In the genomic region with DNA sequence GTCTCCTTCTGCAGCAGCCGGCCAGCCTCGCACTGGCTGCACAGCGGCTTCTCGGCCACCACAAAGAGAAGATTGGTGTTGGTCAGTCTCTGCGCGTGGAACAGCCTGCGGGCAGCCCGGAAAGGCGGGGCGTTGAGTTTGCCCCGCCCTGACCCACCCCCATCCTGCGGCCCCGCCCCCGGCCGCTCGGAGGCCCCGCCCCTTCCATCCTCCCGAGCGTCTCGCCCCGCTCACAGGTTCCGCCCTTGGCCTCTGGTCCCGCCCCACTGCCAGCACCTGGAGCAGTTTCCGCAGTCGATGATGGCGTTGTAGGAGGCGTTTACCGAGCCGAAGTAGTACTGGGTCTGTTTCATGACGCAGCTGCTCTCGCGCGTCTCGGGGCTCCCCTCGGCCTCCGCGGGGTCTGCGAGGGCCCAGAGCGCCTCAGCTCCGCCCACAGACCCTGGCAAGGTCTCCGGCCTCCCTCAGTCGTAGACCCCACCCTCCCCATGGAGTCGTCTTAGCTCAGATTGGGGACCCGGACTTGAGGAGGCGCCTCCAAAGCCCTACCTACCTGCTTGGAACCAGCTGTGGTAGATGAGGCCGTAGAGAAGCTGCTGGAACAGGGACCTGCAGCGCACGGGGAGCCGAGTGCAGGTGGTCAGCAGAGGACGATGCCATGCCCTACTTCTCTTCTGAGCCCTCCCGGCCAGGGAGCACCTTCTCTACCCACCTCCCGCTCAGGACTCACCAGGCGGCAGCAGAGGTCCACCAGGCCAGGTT, we compare ENCODE assay signal across 8 cellular contexts. TPM values are rescaled to one million over a fixed set of nuclear protein-coding genes. Genes with fewer than 3 reads are reported as not detected.
A peak's percentile ranks its signal among the peaks of the same experiment; 100 is the strongest.
DNase-seq lines count a peak whose midpoint lies in the region; ATAC-seq, FAIRE-seq and TF ChIP-seq lines count a peak whose summit lies in the region.

No MANE protein-coding gene starts in this region.

- no peak for TF ChIP-seq CTCF in endothelial cell of umbilical vein (IDR thresholded peaks at IDR 0.05; ENCODE audit: extremely low read depth in 1 of 2, insufficient read depth in 1 of 2, low read depth in 1 of 2, low read length in 2 of 2)

- DNase-seq in NCI-H345 treated with DMSO at 0.1 percent for 48 hours (lab: John Stamatoyannopoulos, UW; ENCODE audit: unreplicated experiment) (peak; percentile 41), endothelial cell of umbilical vein (ENCODE audit: low read depth, low spot score) (peak; percentile 67), cerebellar nuclear complex (lab: John Stamatoyannopoulos, UW) (no peak)
- peak; percentile 97 for DNase-seq in activated CD8-positive, alpha-beta memory T cell treated with anti-CD3 and anti-CD28 coated beads, Interleukin-2, amount 10 ng/mL, durations not matched to agents 7 days and 5 days
- peak; percentile 80 to 88 for DNase-seq in stimulated activated CD8-positive, alpha-beta memory T cell treated with anti-CD3 and anti-CD28 coated beads, Interleukin-4, amount 100 ng/mL, for 1 hour (ENCODE audit: low read depth in 2 of 2, low spot score in 1 of 2)

- intact Hi-C loops in endothelial cell of umbilical vein (cut with micrococcal nuclease): no loop called here

- peak overlapping the region; percentile 97 for H2AFZ ChIP-seq in endothelial cell of umbilical vein (ENCODE audit: low read depth, low read length)

- no peaks in the 10 kb centered on the region for H3K9me3 Mint-ChIP-seq in activated CD8-positive, alpha-beta memory T cell treated with anti-CD3 and anti-CD28 coated beads, Interleukin-2, amount 10 ng/mL, durations not matched to agents 7 days and 5 days (ENCODE audit: low read depth)

- H4K20me1 ChIP-seq in endothelial cell of umbilical vein (replicated peaks; ENCODE audit: control insufficient read depth, extremely low read depth, insufficient read depth, low read length): no peaks in the 10 kb centered on the region

- no peaks in the 10 kb centered on the region for H3K79me2 ChIP-seq in endothelial cell of umbilical vein (ENCODE audit: control insufficient read depth, insufficient read depth, low read length)

- peak overlapping the region; percentile 20 for H3K9ac ChIP-seq in endothelial cell of umbilical vein (replicated peaks; ENCODE audit: extremely low read depth, insufficient read depth, low read length)

- no peak for TF ChIP-seq POLR2A in endothelial cell of umbilical vein (IDR thresholded peaks at IDR 0.05; ENCODE audit: low read depth, low read length)

- H3K36me3 Mint-ChIP-seq in activated CD8-positive, alpha-beta memory T cell treated with anti-CD3 and anti-CD28 coated beads, Interleukin-2, amount 10 ng/mL, durations not matched to agents 7 days and 5 days: no peaks in the 10 kb centered on the region

- H3K27ac ChIP-seq in endothelial cell of umbilical vein (ENCODE audit: insufficient read depth, low read depth, low read length): no peak overlapping the region

- H3K4me2 ChIP-seq in endothelial cell of umbilical vein (ENCODE audit: insufficient read depth, low read length): peak overlapping the region; percentile 59

- ATAC-seq in GM18519 (IDR thresholded peaks at IDR 0.05; ENCODE audit: low FRiP score, unreplicated experiment) (peak; percentile 68), HG02870 (IDR thresholded peaks at IDR 0.05; ENCODE audit: unreplicated experiment) (peak; percentile 82)
- ATAC-seq in activated CD8-positive, alpha-beta memory T cell treated with anti-CD3 and anti-CD28 coated beads, Interleukin-2, amount 10 ng/mL, durations not matched to agents 7 days and 5 days: peak; percentile 99

- H3K27me3 ChIP-seq in endothelial cell of umbilical vein (ENCODE audit: control insufficient read depth in 2 of 2, insufficient read depth in 2 of 2, low read length in 2 of 2) (peaks cover 3% of the 10 kb centered on the region in 2 experiments), mononuclear cell (ENCODE audit: insufficient read depth, low read length) (no peaks in the 10 kb centered on the region)

- dilution Hi-C loops in endothelial cell of umbilical vein (cut with MboI; ENCODE audit: extremely low pct_ligation_motif_present, low sequenced_read_pairs): no loop called here

- FAIRE-seq in endothelial cell of umbilical vein (lab: Jason Lieb, UNC): peak; percentile 86

- peaks cover 4% of the 10 kb centered on the region for H3K4me1 Mint-ChIP-seq in activated CD8-positive, alpha-beta memory T cell treated with anti-CD3 and anti-CD28 coated beads, Interleukin-2, amount 10 ng/mL, durations not matched to agents 7 days and 5 days

- H3K9me3 ChIP-seq in endothelial cell of umbilical vein (replicated peaks; ENCODE audit: control insufficient read depth, insufficient read depth, low read length) (no peaks in the 10 kb centered on the region), mononuclear cell (ENCODE audit: low read depth, low read length) (no peaks in the 10 kb centered on the region)

- CTCF ChIA-PET in activated CD8-positive, alpha-beta memory T cell treated with anti-CD3 and anti-CD28 coated beads, Interleukin-2, amount 10 ng/mL, durations not matched to agents 7 days and 5 days (lab: Charles Lee): interaction anchor here (0.9 to 1.3 kb wide), 5 partner anchors 18 to 100 kb away, joined by 3 to 4 read pairs (median 4); a partner anchor contains a TSS
- CTCF ChIA-PET in endothelial cell of umbilical vein (lab: Charles Lee): interaction anchor here (0.9 to 1.3 kb wide), 3 partner anchors 15 to 177 kb away, joined by 3 read pairs; a partner anchor contains a TSS

- H3K27me3 Mint-ChIP-seq in activated CD8-positive, alpha-beta memory T cell treated with anti-CD3 and anti-CD28 coated beads, Interleukin-2, amount 10 ng/mL, durations not matched to agents 7 days and 5 days: no peaks in the 10 kb centered on the region

- POLR2A ChIA-PET in endothelial cell of umbilical vein (lab: Charles Lee): interaction anchor here (1.2 kb wide), 1 partner anchor 1021 kb away, joined by 5 read pairs; no protein-coding TSS in a partner anchor

- H3K4me3 Mint-ChIP-seq in activated CD8-positive, alpha-beta memory T cell treated with anti-CD3 and anti-CD28 coated beads, Interleukin-2, amount 10 ng/mL, durations not matched to agents 7 days and 5 days: peak overlapping the region; percentile 75

- no peaks in the 10 kb centered on the region for H3K9me1 ChIP-seq in endothelial cell of umbilical vein (replicated peaks; ENCODE audit: control insufficient read depth, extremely low read depth, insufficient read depth, low read length)

- H3K36me3 ChIP-seq in endothelial cell of umbilical vein (ENCODE audit: control insufficient read depth in 2 of 2, extremely low read depth in 1 of 2, insufficient read depth in 2 of 2, low read length in 2 of 2): no peaks in the 10 kb centered on the region

- H3K4me1 ChIP-seq in endothelial cell of umbilical vein (ENCODE audit: control insufficient read depth, extremely low read depth, insufficient read depth, low read length) (peaks cover 4% of the 10 kb centered on the region), mononuclear cell (ENCODE audit: insufficient read depth, low read length) (peaks cover 19% of the 10 kb centered on the region)

- BruUV-seq in endothelial cell of umbilical vein (replicated peaks; lab: Mats Ljungman, UMichigan): no TSS peak

- peak overlapping the region; percentile 79 for H3K27ac Mint-ChIP-seq in activated CD8-positive, alpha-beta memory T cell treated with anti-CD3 and anti-CD28 coated beads, Interleukin-2, amount 10 ng/mL, durations not matched to agents 7 days and 5 days

- H3K4me3 ChIP-seq in endothelial cell of umbilical vein (replicated peaks in 1 of 3; ENCODE audit: insufficient read depth in 1 of 3, low read depth in 1 of 3, low read length in 3 of 3): peak overlapping the region; percentile 23 to 31 (median 25)
- H3K4me3 ChIP-seq in mononuclear cell (ENCODE audit: low read length): peak overlapping the region; percentile 55

RNA-seq across cellular contexts. Expression of a gene that starts 5.9 kb away (rescaled TPM):
- 10 to 100 TPM; 19.8 to 23.0 TPM for total RNA-seq in activated CD8-positive, alpha-beta memory T cell treated with anti-CD3 and anti-CD28 coated beads, Interleukin-2, amount 10 ng/mL, durations not matched to agents 7 days and 5 days
- 43.2 and 44.7 TPM in 2 replicates for total RNA-seq in endothelial cell of umbilical vein
- 65.5 and 90.1 TPM in 2 replicates for polyA plus RNA-seq in endothelial cell of umbilical vein
- polyA plus RNA-seq in endothelial cell of umbilical vein (2011; cell fraction: cytosol; rRNA removed): 42.2 and 49.0 TPM in 2 replicates
- polyA plus RNA-seq in endothelial cell of umbilical vein (2011; cell fraction: nucleus; rRNA removed): 23.7 and 24.7 TPM in 2 replicates
- polyA plus RNA-seq in endothelial cell of umbilical vein (2012): 27.7 and 28.8 TPM in 2 replicates
- polyA minus RNA-seq in endothelial cell of umbilical vein: 45.9 and 53.4 TPM in 2 replicates
- polyA minus RNA-seq in endothelial cell of umbilical vein (2011; cell fraction: cytosol; rRNA and poly(A)+ RNA removed): 25.6 TPM
- 16.8 and 19.9 TPM in 2 replicates for polyA minus RNA-seq in endothelial cell of umbilical vein (2011; cell fraction: nucleus; rRNA and poly(A)+ RNA removed)
- 20.3 TPM for total RNA-seq in mononuclear cell

RNA-seq across cellular contexts. Expression of a gene that starts 14.6 kb away (rescaled TPM):
- 10 to 100 TPM; 35.1 to 37.7 TPM for total RNA-seq in activated CD8-positive, alpha-beta memory T cell treated with anti-CD3 and anti-CD28 coated beads, Interleukin-2, amount 10 ng/mL, durations not matched to agents 7 days and 5 days
- 13.6 and 16.3 TPM in 2 replicates for total RNA-seq in endothelial cell of umbilical vein
- 46.0 and 55.8 TPM in 2 replicates for polyA plus RNA-seq in endothelial cell of umbilical vein
- polyA plus RNA-seq in endothelial cell of umbilical vein (2011; cell fraction: cytosol; rRNA removed): 24.4 and 27.2 TPM in 2 replicates
- polyA plus RNA-seq in endothelial cell of umbilical vein (2011; cell fraction: nucleus; rRNA removed): 22.0 and 22.2 TPM in 2 replicates
- 12.0 and 17.1 TPM in 2 replicates for polyA plus RNA-seq in endothelial cell of umbilical vein (2012)
- 20.8 TPM in 2 replicates for polyA minus RNA-seq in endothelial cell of umbilical vein
- 11.3 TPM for polyA minus RNA-seq in endothelial cell of umbilical vein (2011; cell fraction: cytosol; rRNA and poly(A)+ RNA removed)
- polyA minus RNA-seq in endothelial cell of umbilical vein (2011; cell fraction: nucleus; rRNA and poly(A)+ RNA removed): 6.3 and 8.8 TPM in 2 replicates
- 10.8 TPM for total RNA-seq in mononuclear cell

RNA-seq across cellular contexts. Expression of a gene that starts 14.7 kb away (rescaled TPM):
- total RNA-seq in activated CD8-positive, alpha-beta memory T cell treated with anti-CD3 and anti-CD28 coated beads, Interleukin-2, amount 10 ng/mL, durations not matched to agents 7 days and 5 days: 10 to 100 TPM; 45.3 to 49.7 TPM
- total RNA-seq in endothelial cell of umbilical vein (13.4 and 14.5 TPM in 2 replicates), mononuclear cell (11.1 TPM)
- polyA plus RNA-seq in endothelial cell of umbilical vein: 30.6 and 33.5 TPM in 2 replicates
- 24.0 and 27.3 TPM in 2 replicates for polyA plus RNA-seq in endothelial cell of umbilical vein (2011; cell fraction: cytosol; rRNA removed)
- 58.0 and 76.5 TPM in 2 replicates for polyA plus RNA-seq in endothelial cell of umbilical vein (2011; cell fraction: nucleus; rRNA removed)
- 16.5 and 17.1 TPM in 2 replicates for polyA plus RNA-seq in endothelial cell of umbilical vein (2012)
- polyA minus RNA-seq in endothelial cell of umbilical vein: 24.1 and 26.4 TPM in 2 replicates
- 8.7 TPM for polyA minus RNA-seq in endothelial cell of umbilical vein (2011; cell fraction: cytosol; rRNA and poly(A)+ RNA removed)
- polyA minus RNA-seq in endothelial cell of umbilical vein (2011; cell fraction: nucleus; rRNA and poly(A)+ RNA removed): 10.7 and 13.7 TPM in 2 replicates

RNA-seq across cellular contexts. Expression of a gene that starts 19.7 kb away (rescaled TPM):
- total RNA-seq in activated CD8-positive, alpha-beta memory T cell treated with anti-CD3 and anti-CD28 coated beads, Interleukin-2, amount 10 ng/mL, durations not matched to agents 7 days and 5 days: 1 to 10 TPM; 2.4 to 2.9 TPM
- 0.38 and 0.51 TPM in 2 replicates for total RNA-seq in endothelial cell of umbilical vein
- polyA plus RNA-seq in endothelial cell of umbilical vein: 0.25 and 0.33 TPM in 2 replicates
- 0.18 and 0.25 TPM in 2 replicates for polyA plus RNA-seq in endothelial cell of umbilical vein (2011; cell fraction: cytosol; rRNA removed)
- 0.49 and 0.75 TPM in 2 replicates for polyA plus RNA-seq in endothelial cell of umbilical vein (2011; cell fraction: nucleus; rRNA removed)
- polyA plus RNA-seq in endothelial cell of umbilical vein (2012): 0.12 TPM in 1 of 2 replicates, not detected in the other
- not detected in 2 replicates for polyA minus RNA-seq in endothelial cell of umbilical vein
- polyA minus RNA-seq in endothelial cell of umbilical vein (2011; cell fraction: cytosol; rRNA and poly(A)+ RNA removed): not detected
- polyA minus RNA-seq in endothelial cell of umbilical vein (2011; cell fraction: nucleus; rRNA and poly(A)+ RNA removed): 0.19 and 0.48 TPM in 2 replicates
- 0.10 TPM for total RNA-seq in mononuclear cell

RNA-seq across cellular contexts. Expression of a gene that starts 24.6 kb away (rescaled TPM):
- 100 to 1,000 TPM; 124 to 205 TPM for total RNA-seq in activated CD8-positive, alpha-beta memory T cell treated with anti-CD3 and anti-CD28 coated beads, Interleukin-2, amount 10 ng/mL, durations not matched to agents 7 days and 5 days
- total RNA-seq in endothelial cell of umbilical vein: 27.0 and 31.9 TPM in 2 replicates
- 52.2 and 59.7 TPM in 2 replicates for polyA plus RNA-seq in endothelial cell of umbilical vein
- 48.7 and 57.4 TPM in 2 replicates for polyA plus RNA-seq in endothelial cell of umbilical vein (2011; cell fraction: cytosol; rRNA removed)
- 46.5 and 64.6 TPM in 2 replicates for polyA plus RNA-seq in endothelial cell of umbilical vein (2011; cell fraction: nucleus; rRNA removed)
- polyA plus RNA-seq in endothelial cell of umbilical vein (2012): 17.7 and 24.5 TPM in 2 replicates
- 14.7 and 20.1 TPM in 2 replicates for polyA minus RNA-seq in endothelial cell of umbilical vein
- 22.3 TPM for polyA minus RNA-seq in endothelial cell of umbilical vein (2011; cell fraction: cytosol; rRNA and poly(A)+ RNA removed)
- polyA minus RNA-seq in endothelial cell of umbilical vein (2011; cell fraction: nucleus; rRNA and poly(A)+ RNA removed): 18.0 and 21.2 TPM in 2 replicates
- 44.8 TPM for total RNA-seq in mononuclear cell

Comparison
In these comparisons a context has a peak if more than half of its experiments do, and no peak if none do; other contexts are left out.
1. DNase-seq: peak in NCI-H345 treated with DMSO at 0.1 percent for 48 hours (single experiment), activated CD8-positive, alpha-beta memory T cell treated with anti-CD3 and anti-CD28 coated beads, Interleukin-2, amount 10 ng/mL, durations not matched to agents 7 days and 5 days (single experiment), endothelial cell of umbilical vein (single experiment) and stimulated activated CD8-positive, alpha-beta memory T cell treated with anti-CD3 and anti-CD28 coated beads, Interleukin-4, amount 100 ng/mL, for 1 hour (2 of 2); none in cerebellar nuclear complex (0 of 2).
2. Peak in every context shown above with its lines, with median percentiles within 50 percentile points of each other: ATAC-seq.